In the genomic region with DNA sequence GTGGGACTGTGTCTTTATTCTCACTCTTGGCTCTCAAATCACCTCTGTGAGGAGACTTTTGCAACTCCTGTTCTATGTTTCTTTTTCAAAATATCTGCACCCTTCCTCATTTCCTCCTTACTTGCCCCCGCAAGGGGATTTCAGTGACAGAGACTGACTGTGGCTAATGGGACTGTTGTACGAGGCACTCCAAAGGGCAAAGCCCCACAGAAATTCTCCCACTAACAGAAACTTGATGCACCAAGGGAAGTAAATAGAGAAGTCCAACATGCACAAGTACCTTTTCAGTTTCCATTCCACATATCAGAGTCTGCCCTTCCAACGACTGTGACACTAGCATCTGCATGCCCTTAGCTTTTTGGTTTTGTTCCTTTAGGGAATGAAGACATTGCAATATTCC, we compare ENCODE assay signal across 31 cellular contexts.
"Had no signal": no experiment of that assay in that cellular context is flagged by ENCODE, and none has a peak within 500 bp of the region (broad histone marks: within the 10 kb centered on the region; RNA-seq: fewer than 3 reads in every experiment).

No MANE protein-coding gene starts in this region.

- H3K9me3 Mint-ChIP-seq: activated CD4-positive, alpha-beta memory T cell treated with anti-CD3 and anti-CD28 coated beads for 36 hours; activated CD4-positive, alpha-beta T cell treated with anti-CD3 and anti-CD28 coated beads, Interleukin-2, amount 10 ng/mL, durations not matched to agents 24 days and 14 days; activated naive CD4-positive, alpha-beta T cell treated with anti-CD3 and anti-CD28 coated beads for 36 hours; activated naive CD4-positive, alpha-beta T cell treated with anti-CD3 and anti-CD28 coated beads, Interleukin-2, amount 50 U/mL, for 24 hours; activated naive CD8-positive, alpha-beta T cell treated with anti-CD3 and anti-CD28 coated beads for 36 hours; activated naive CD8-positive, alpha-beta T cell treated with anti-CD3 and anti-CD28 coated beads, Interleukin-2, amount 50 U/mL, for 24 hours; activated T-helper 1 cell treated with anti-CD3 and anti-CD28 coated beads, Interleukin-12 subunit alpha, Interleukin-12 subunit beta, Interleukin-2, Interleukin-4 antibody, amounts not matched to agents 30 ng/mL and 10 ng/mL and 1 ng/mL, durations not matched to agents 14 hours and 24 hours and 36 hours; activated T-helper 2 cell treated with anti-CD3 and anti-CD28 coated beads, Interferon-gamma antibody, Interleukin-2, Interleukin-4, amounts not matched to agents 10 μg/mL and 5 μg/mL and 100 μg/mL, durations not matched to agents 14 hours and 24 hours and 36 hours; endodermal cell; T-helper 2 cell treated with Interferon-gamma antibody and Interleukin-4, amounts not matched to agents 5 μg/mL and 100 μg/mL, for 36 hours had no signal

- H3K4me1 Mint-ChIP-seq: activated CD4-positive, alpha-beta T cell treated with anti-CD3 and anti-CD28 coated beads for 36 hours; activated CD4-positive, alpha-beta T cell treated with anti-CD3 and anti-CD28 coated beads, Interleukin-2, amount 10 ng/mL, durations not matched to agents 24 days and 14 days; activated CD8-positive, alpha-beta memory T cell treated with anti-CD3 and anti-CD28 coated beads, Interleukin-2, amount 10 ng/mL, durations not matched to agents 7 days and 5 days; activated naive CD4-positive, alpha-beta T cell treated with anti-CD3 and anti-CD28 coated beads, Interleukin-2, amount 50 U/mL, for 24 hours; activated naive CD8-positive, alpha-beta T cell treated with anti-CD3 and anti-CD28 coated beads for 36 hours; activated naive CD8-positive, alpha-beta T cell treated with anti-CD3 and anti-CD28 coated beads, Interleukin-2, amount 50 U/mL, for 24 hours; brain; T-helper 17 cell had no signal

- ATAC-seq: activated CD4-positive, alpha-beta T cell treated with anti-CD3 and anti-CD28 coated beads for 36 hours; activated CD8-positive, alpha-beta memory T cell treated with anti-CD3 and anti-CD28 coated beads, Interleukin-2, amount 10 ng/mL, durations not matched to agents 7 days and 5 days; activated CD8-positive, alpha-beta T cell treated with anti-CD3 and anti-CD28 coated beads, Interleukin-2, amount 10 ng/mL, durations not matched to agents 7 days and 5 days; activated naive CD8-positive, alpha-beta T cell treated with anti-CD3 and anti-CD28 coated beads, Interleukin-2, amount 50 U/mL, for 24 hours; esophagus mucosa; T-helper 17 cell had no signal

- DNase-seq: activated CD4-positive, alpha-beta memory T cell treated with anti-CD3 and anti-CD28 coated beads for 36 hours; activated CD4-positive, alpha-beta T cell treated with anti-CD3 and anti-CD28 coated beads for 36 hours; activated CD4-positive, alpha-beta T cell treated with anti-CD3 and anti-CD28 coated beads, Interleukin-2, amount 10 ng/mL, durations not matched to agents 24 days and 14 days; activated CD4-positive, CD25-positive, alpha-beta regulatory T cell; activated CD4-positive, CD25-positive, alpha-beta regulatory T cell treated with anti-CD3 and anti-CD28 coated beads, Interleukin-2, amount 50 U/mL, for 72 hours; activated CD8-positive, alpha-beta memory T cell treated with anti-CD3 and anti-CD28 coated beads, Interleukin-2, amount 10 ng/mL, durations not matched to agents 7 days and 5 days; activated CD8-positive, alpha-beta memory T cell treated with anti-CD3 and anti-CD28 coated beads, Interleukin-2, amount 50 U/mL, for 4 hours; activated CD8-positive, alpha-beta T cell treated with anti-CD3 and anti-CD28 coated beads, Interleukin-2, amount 10 ng/mL, durations not matched to agents 7 days and 5 days; activated effector memory CD4-positive, alpha-beta T cell treated with anti-CD3 and anti-CD28 coated beads, Interleukin-2, amount 50 U/mL, for 16 hours; activated naive CD4-positive, alpha-beta T cell treated with anti-CD3 and anti-CD28 coated beads for 36 hours; activated naive CD8-positive, alpha-beta T cell treated with anti-CD3 and anti-CD28 coated beads for 36 hours; activated naive CD8-positive, alpha-beta T cell treated with anti-CD3 and anti-CD28 coated beads, Interleukin-2, amount 50 U/mL, for 24 hours; activated T-cell treated with anti-CD3 and anti-CD28 coated beads, Interleukin-2, amount 50 U/mL, for 1 hour; activated T-cell treated with anti-CD3 and anti-CD28 coated beads, Interleukin-2, amount 50 U/mL, for 48 hours; adrenal gland; amygdala; central memory CD4-positive, alpha-beta T cell; cerebellar nuclear complex; colonic mucosa; dorsolateral prefrontal cortex; effector memory CD4-positive, alpha-beta T cell; endodermal cell; foreskin fibroblast; T-helper 17 cell; T1000 had no signal

- H3K27ac Mint-ChIP-seq: activated CD4-positive, alpha-beta memory T cell treated with anti-CD3 and anti-CD28 coated beads for 36 hours; activated CD4-positive, alpha-beta T cell treated with anti-CD3 and anti-CD28 coated beads for 36 hours; activated CD4-positive, alpha-beta T cell treated with anti-CD3 and anti-CD28 coated beads, Interleukin-2, amount 10 ng/mL, durations not matched to agents 24 days and 14 days; activated CD8-positive, alpha-beta memory T cell treated with anti-CD3 and anti-CD28 coated beads, Interleukin-2, amount 10 ng/mL, durations not matched to agents 7 days and 5 days; activated CD8-positive, alpha-beta T cell treated with anti-CD3 and anti-CD28 coated beads, Interleukin-2, amount 10 ng/mL, durations not matched to agents 7 days and 5 days; activated naive CD4-positive, alpha-beta T cell treated with anti-CD3 and anti-CD28 coated beads for 36 hours; activated naive CD4-positive, alpha-beta T cell treated with anti-CD3 and anti-CD28 coated beads, Interleukin-2, amount 50 U/mL, for 24 hours; activated naive CD8-positive, alpha-beta T cell treated with anti-CD3 and anti-CD28 coated beads for 36 hours; activated naive CD8-positive, alpha-beta T cell treated with anti-CD3 and anti-CD28 coated beads, Interleukin-2, amount 50 U/mL, for 24 hours; activated T-helper 1 cell treated with anti-CD3 and anti-CD28 coated beads, Interleukin-12 subunit alpha, Interleukin-12 subunit beta, Interleukin-2, Interleukin-4 antibody, amounts not matched to agents 30 ng/mL and 10 ng/mL and 1 ng/mL, durations not matched to agents 14 hours and 24 hours and 36 hours; activated T-helper 2 cell treated with anti-CD3 and anti-CD28 coated beads, Interferon-gamma antibody, Interleukin-2, Interleukin-4, amounts not matched to agents 10 μg/mL and 5 μg/mL and 100 μg/mL, durations not matched to agents 14 hours and 24 hours and 36 hours; brain; endodermal cell; T-helper 17 cell; T-helper 2 cell treated with Interferon-gamma antibody and Interleukin-4, amounts not matched to agents 5 μg/mL and 100 μg/mL, for 36 hours had no signal

- H3K36me3 Mint-ChIP-seq: activated CD8-positive, alpha-beta memory T cell treated with anti-CD3 and anti-CD28 coated beads, Interleukin-2, amount 10 ng/mL, durations not matched to agents 7 days and 5 days; activated naive CD4-positive, alpha-beta T cell treated with anti-CD3 and anti-CD28 coated beads, Interleukin-2, amount 50 U/mL, for 24 hours; activated naive CD8-positive, alpha-beta T cell treated with anti-CD3 and anti-CD28 coated beads for 36 hours; brain had no signal

- H3K4me3 Mint-ChIP-seq: activated CD4-positive, alpha-beta memory T cell treated with anti-CD3 and anti-CD28 coated beads for 36 hours; activated CD4-positive, alpha-beta T cell treated with anti-CD3 and anti-CD28 coated beads for 36 hours; activated CD4-positive, alpha-beta T cell treated with anti-CD3 and anti-CD28 coated beads, Interleukin-2, amount 10 ng/mL, durations not matched to agents 24 days and 14 days; activated CD8-positive, alpha-beta memory T cell treated with anti-CD3 and anti-CD28 coated beads, Interleukin-2, amount 10 ng/mL, durations not matched to agents 7 days and 5 days; activated CD8-positive, alpha-beta T cell treated with anti-CD3 and anti-CD28 coated beads, Interleukin-2, amount 10 ng/mL, durations not matched to agents 7 days and 5 days; activated naive CD4-positive, alpha-beta T cell treated with anti-CD3 and anti-CD28 coated beads for 36 hours; activated naive CD4-positive, alpha-beta T cell treated with anti-CD3 and anti-CD28 coated beads, Interleukin-2, amount 50 U/mL, for 24 hours; activated naive CD8-positive, alpha-beta T cell treated with anti-CD3 and anti-CD28 coated beads for 36 hours; activated naive CD8-positive, alpha-beta T cell treated with anti-CD3 and anti-CD28 coated beads, Interleukin-2, amount 50 U/mL, for 24 hours; activated T-helper 1 cell treated with anti-CD3 and anti-CD28 coated beads, Interleukin-12 subunit alpha, Interleukin-12 subunit beta, Interleukin-2, Interleukin-4 antibody, amounts not matched to agents 30 ng/mL and 10 ng/mL and 1 ng/mL, durations not matched to agents 14 hours and 24 hours and 36 hours; brain; endodermal cell; T-helper 17 cell; T-helper 2 cell treated with Interferon-gamma antibody and Interleukin-4, amounts not matched to agents 5 μg/mL and 100 μg/mL, for 36 hours had no signal
